8 cellular contexts compared by ENCODE assay signal in genomic region chr9:6015278-6016157, GRCh38. TPM values are rescaled to one million over a fixed set of nuclear protein-coding genes. Genes with fewer than 3 reads are reported as not detected.
DNase-seq lines count a peak whose midpoint lies in the region; ATAC-seq and TF ChIP-seq lines count a peak whose summit lies in the region.

RANBP6 (minus strand) TSS chr9:6015624; CDS start chr9:6015607, 17 bp downstream.

- no peaks in the 10 kb centered on the region; the same call in 1 of the 2 replicates for H3K36me3 ChIP-seq in GM06990 (ENCODE audit: control insufficient read depth, insufficient read depth, low read length)

- peak within 1 kb of the TSS; percentile 94 to 96 for H3K27ac Mint-ChIP-seq in activated naive CD4-positive, alpha-beta T cell treated with anti-CD3 and anti-CD28 coated beads, Interleukin-2, amount 50 U/mL, for 72 hours

- DNase-seq in GM06990 (ENCODE audit: extremely low read depth, insufficient read length) (peak; percentile 90), HFF-Myc (ENCODE audit: extremely low read depth, low read depth) (no peak), MV-4-11 (lab: John Stamatoyannopoulos, UW) (peak; percentile 76), glomerular endothelial cell (ENCODE audit: extremely low read depth, low read depth, low spot score) (no peak), omental fat pad (ENCODE audit: low spot score) (peak; percentile 59)
- peak; percentile 86 to 87 for DNase-seq in activated naive CD4-positive, alpha-beta T cell treated with anti-CD3 and anti-CD28 coated beads, Interleukin-2, amount 50 U/mL, for 72 hours (ENCODE audit: low spot score in 2 of 2)

- ATAC-seq in SK-N-SH treated with all-trans-retinoic acid at 6 μM for 48 hours (peak; percentile 99), omental fat pad (ENCODE audit: low FRiP score) (peak; percentile 97)
- peak; percentile 96 to 97 for ATAC-seq in activated naive CD4-positive, alpha-beta T cell treated with anti-CD3 and anti-CD28 coated beads, Interleukin-2, amount 50 U/mL, for 72 hours

- peak within 1 kb of the TSS; percentile 82 for H3K27ac ChIP-seq in temporal lobe (ENCODE audit: low read depth, low read length)

- H3K9me3 Mint-ChIP-seq in activated naive CD4-positive, alpha-beta T cell treated with anti-CD3 and anti-CD28 coated beads, Interleukin-2, amount 50 U/mL, for 72 hours = peaks cover 12 to 23% of the 10 kb centered on the region in 2 donors

- TF ChIP-seq CTCF in GM06990 (IDR thresholded peaks at IDR 0.05; ENCODE audit: insufficient read depth, low read length, poor library complexity, severe bottlenecking) (no peak), HFF-Myc (IDR thresholded peaks at IDR 0.05; ENCODE audit: low read depth, low read length, missing control alignments) (no peak), omental fat pad (IDR thresholded peaks at IDR 0.05) (no peak)

- H3K4me3 ChIP-seq in GM06990 (replicated peaks; ENCODE audit: low read depth, low read length) = peak within 1 kb of the TSS; percentile 85
- peak within 1 kb of the TSS; percentile 90 for H3K4me3 ChIP-seq in HFF-Myc (replicated peaks; ENCODE audit: low read depth, low read length)

- H3K27me3 ChIP-seq in GM06990 (replicated peaks; ENCODE audit: control insufficient read depth, insufficient read depth, low read length) = no peaks in the 10 kb centered on the region

- H3K36me3 Mint-ChIP-seq in activated naive CD4-positive, alpha-beta T cell treated with anti-CD3 and anti-CD28 coated beads, Interleukin-2, amount 50 U/mL, for 72 hours = peaks cover 38 to 49% of the 10 kb centered on the region in 2 donors

TF ChIP-seq in SK-N-SH treated with all-trans-retinoic acid at 6 μM for 48 hours, 23 proteins besides CTCF, POLR2A, EP300 and RAD21:
- no peak for TF ChIP-seq ZC3H10 (CRISPR knock-in tag; IDR thresholded peaks at IDR 0.05)
- TF ChIP-seq CSDC2 (CRISPR knock-in tag; IDR thresholded peaks at IDR 0.05) = no peak
- TF ChIP-seq ESRRG (CRISPR knock-in tag; IDR thresholded peaks at IDR 0.05) = no peak
- no peak for TF ChIP-seq OSR1 (CRISPR knock-in tag; IDR thresholded peaks at IDR 0.05)
- TF ChIP-seq TOX (CRISPR knock-in tag; IDR thresholded peaks at IDR 0.05; ENCODE audit: borderline replicate concordance) = no peak
- TF ChIP-seq, protein P1, sequence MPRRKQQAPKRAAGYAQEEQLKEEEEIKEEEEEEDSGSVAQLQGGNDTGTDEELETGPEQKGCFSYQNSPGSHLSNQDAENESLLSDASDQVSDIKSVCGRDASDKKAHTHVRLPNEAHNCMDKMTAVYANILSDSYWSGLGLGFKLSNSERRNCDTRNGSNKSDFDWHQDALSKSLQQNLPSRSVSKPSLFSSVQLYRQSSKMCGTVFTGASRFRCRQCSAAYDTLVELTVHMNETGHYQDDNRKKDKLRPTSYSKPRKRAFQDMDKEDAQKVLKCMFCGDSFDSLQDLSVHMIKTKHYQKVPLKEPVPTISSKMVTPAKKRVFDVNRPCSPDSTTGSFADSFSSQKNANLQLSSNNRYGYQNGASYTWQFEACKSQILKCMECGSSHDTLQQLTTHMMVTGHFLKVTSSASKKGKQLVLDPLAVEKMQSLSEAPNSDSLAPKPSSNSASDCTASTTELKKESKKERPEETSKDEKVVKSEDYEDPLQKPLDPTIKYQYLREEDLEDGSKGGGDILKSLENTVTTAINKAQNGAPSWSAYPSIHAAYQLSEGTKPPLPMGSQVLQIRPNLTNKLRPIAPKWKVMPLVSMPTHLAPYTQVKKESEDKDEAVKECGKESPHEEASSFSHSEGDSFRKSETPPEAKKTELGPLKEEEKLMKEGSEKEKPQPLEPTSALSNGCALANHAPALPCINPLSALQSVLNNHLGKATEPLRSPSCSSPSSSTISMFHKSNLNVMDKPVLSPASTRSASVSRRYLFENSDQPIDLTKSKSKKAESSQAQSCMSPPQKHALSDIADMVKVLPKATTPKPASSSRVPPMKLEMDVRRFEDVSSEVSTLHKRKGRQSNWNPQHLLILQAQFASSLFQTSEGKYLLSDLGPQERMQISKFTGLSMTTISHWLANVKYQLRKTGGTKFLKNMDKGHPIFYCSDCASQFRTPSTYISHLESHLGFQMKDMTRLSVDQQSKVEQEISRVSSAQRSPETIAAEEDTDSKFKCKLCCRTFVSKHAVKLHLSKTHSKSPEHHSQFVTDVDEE (CRISPR knock-in tag; IDR thresholded peaks at IDR 0.05) = no peak
- TF ChIP-seq, protein P2, sequence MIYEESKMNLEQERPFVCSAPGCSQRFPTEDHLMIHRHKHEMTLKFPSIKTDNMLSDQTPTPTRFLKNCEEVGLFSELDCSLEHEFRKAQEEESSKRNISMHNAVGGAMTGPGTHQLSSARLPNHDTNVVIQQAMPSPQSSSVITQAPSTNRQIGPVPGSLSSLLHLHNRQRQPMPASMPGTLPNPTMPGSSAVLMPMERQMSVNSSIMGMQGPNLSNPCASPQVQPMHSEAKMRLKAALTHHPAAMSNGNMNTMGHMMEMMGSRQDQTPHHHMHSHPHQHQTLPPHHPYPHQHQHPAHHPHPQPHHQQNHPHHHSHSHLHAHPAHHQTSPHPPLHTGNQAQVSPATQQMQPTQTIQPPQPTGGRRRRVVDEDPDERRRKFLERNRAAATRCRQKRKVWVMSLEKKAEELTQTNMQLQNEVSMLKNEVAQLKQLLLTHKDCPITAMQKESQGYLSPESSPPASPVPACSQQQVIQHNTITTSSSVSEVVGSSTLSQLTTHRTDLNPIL (CRISPR knock-in tag; IDR thresholded peaks at IDR 0.05; ENCODE audit: low read depth) = no peak
- no peak for TF ChIP-seq CSRNP3 (CRISPR knock-in tag; IDR thresholded peaks at IDR 0.05)
- no peak for TF ChIP-seq TCF4 (CRISPR knock-in tag; IDR thresholded peaks at IDR 0.05; ENCODE audit: borderline replicate concordance)
- TF ChIP-seq SNAI2 (CRISPR knock-in tag; IDR thresholded peaks at IDR 0.05) = no peak
- no peak for TF ChIP-seq BACH2 (CRISPR knock-in tag; IDR thresholded peaks at IDR 0.05; ENCODE audit: borderline replicate concordance)
- TF ChIP-seq, protein P3, sequence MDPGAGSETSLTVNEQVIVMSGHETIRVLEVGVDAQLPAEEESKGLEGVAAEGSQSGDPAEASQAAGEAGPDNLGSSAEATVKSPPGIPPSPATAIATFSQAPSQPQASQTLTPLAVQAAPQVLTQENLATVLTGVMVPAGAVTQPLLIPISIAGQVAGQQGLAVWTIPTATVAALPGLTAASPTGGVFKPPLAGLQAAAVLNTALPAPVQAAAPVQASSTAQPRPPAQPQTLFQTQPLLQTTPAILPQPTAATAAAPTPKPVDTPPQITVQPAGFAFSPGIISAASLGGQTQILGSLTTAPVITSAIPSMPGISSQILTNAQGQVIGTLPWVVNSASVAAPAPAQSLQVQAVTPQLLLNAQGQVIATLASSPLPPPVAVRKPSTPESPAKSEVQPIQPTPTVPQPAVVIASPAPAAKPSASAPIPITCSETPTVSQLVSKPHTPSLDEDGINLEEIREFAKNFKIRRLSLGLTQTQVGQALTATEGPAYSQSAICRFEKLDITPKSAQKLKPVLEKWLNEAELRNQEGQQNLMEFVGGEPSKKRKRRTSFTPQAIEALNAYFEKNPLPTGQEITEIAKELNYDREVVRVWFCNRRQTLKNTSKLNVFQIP (CRISPR knock-in tag; IDR thresholded peaks at IDR 0.05; ENCODE audit: borderline replicate concordance, low read depth) = no peak
- no peak for TF ChIP-seq GLIS3 (CRISPR knock-in tag; IDR thresholded peaks at IDR 0.05)
- TF ChIP-seq RARB (CRISPR knock-in tag; IDR thresholded peaks at IDR 0.05) = no peak
- no peak for TF ChIP-seq ZFP3 (CRISPR knock-in tag; IDR thresholded peaks at IDR 0.05)
- TF ChIP-seq ARNTL (CRISPR knock-in tag; IDR thresholded peaks at IDR 0.05; ENCODE audit: borderline replicate concordance, low read depth) = no peak
- TF ChIP-seq ZNF8 (CRISPR knock-in tag; IDR thresholded peaks at IDR 0.05) = no peak
- TF ChIP-seq, protein P4, sequence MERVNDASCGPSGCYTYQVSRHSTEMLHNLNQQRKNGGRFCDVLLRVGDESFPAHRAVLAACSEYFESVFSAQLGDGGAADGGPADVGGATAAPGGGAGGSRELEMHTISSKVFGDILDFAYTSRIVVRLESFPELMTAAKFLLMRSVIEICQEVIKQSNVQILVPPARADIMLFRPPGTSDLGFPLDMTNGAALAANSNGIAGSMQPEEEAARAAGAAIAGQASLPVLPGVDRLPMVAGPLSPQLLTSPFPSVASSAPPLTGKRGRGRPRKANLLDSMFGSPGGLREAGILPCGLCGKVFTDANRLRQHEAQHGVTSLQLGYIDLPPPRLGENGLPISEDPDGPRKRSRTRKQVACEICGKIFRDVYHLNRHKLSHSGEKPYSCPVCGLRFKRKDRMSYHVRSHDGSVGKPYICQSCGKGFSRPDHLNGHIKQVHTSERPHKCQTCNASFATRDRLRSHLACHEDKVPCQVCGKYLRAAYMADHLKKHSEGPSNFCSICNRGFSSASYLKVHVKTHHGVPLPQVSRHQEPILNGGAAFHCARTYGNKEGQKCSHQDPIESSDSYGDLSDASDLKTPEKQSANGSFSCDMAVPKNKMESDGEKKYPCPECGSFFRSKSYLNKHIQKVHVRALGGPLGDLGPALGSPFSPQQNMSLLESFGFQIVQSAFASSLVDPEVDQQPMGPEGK (CRISPR knock-in tag; IDR thresholded peaks at IDR 0.05; ENCODE audit: borderline replicate concordance) = no peak
- no peak for TF ChIP-seq ISL1 (CRISPR knock-in tag; IDR thresholded peaks at IDR 0.05)
- no peak for TF ChIP-seq ZFP30 (CRISPR knock-in tag; IDR thresholded peaks at IDR 0.05)

RNA-seq across cellular contexts. Expression of gene RANBP6, which starts in this region (rescaled TPM):
- 10 to 100 TPM; 18.5 to 21.1 TPM for total RNA-seq in activated naive CD4-positive, alpha-beta T cell treated with anti-CD3 and anti-CD28 coated beads, Interleukin-2, amount 50 U/mL, for 72 hours
- 25.3 and 30.7 TPM in 2 replicates for total RNA-seq in glomerular endothelial cell
- 10 to 100 TPM; 11.5 to 19.4 (median 15.0) TPM for total RNA-seq in omental fat pad
- 50.2 TPM for total RNA-seq in temporal lobe

Comparison
In these comparisons a context has a peak if more than half of its experiments do, and no peak if none do; other contexts are left out.
1. DNase-seq: peak in GM06990 (single experiment), MV-4-11 (single experiment), activated naive CD4-positive, alpha-beta T cell treated with anti-CD3 and anti-CD28 coated beads, Interleukin-2, amount 50 U/mL, for 72 hours (2 of 2) and omental fat pad (single experiment); none in HFF-Myc (single experiment) and glomerular endothelial cell (single experiment).
2. Peak in every context shown above with its lines, with median percentiles within 50 percentile points of each other: ATAC-seq.